8 cellular contexts compared by ENCODE assay signal in the genomic region with DNA sequence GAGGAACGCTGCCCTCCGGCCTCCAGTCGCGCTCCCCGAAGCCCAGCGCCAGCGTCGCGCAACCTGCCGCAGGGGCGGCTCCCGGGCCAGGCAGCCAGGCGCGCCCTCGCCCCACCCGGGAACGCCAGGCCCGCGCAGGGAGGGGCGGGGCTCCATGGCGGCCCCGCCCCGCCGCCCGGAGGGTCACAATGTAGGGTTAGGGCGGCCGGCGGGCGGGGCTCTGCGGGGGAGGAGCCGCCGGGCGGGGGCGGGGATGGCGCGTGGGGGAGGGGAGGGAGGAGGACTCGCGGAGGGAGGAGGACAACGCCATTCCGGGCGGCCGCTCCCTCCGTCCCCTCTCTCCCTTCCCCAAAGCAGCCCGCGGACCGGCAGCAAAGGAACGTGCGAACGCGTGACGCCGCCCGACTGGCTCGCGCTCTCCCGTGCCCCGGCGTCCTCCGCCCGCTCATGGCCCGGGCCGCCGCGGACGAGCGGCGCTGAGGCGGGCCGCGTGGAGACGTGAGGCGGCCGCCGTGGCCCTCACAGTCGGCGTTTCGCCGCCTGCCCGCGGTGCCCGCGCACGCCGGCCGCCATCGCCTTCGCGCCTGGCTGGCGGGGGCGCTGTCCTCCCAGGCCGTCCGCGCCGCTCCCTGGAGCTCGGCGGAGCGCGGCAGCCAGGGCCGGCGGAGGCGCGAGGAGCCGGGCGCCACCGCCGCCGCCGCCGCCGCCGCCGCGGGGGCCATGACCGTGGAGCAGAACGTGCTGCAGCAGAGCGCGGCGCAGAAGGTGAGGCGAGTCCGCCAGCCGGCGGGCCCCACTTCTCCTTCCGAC. TPM values are rescaled to one million over a fixed set of nuclear protein-coding genes. Genes with fewer than 3 reads are reported as not detected.
DNase-seq lines count a peak whose midpoint lies in the region; ATAC-seq and TF ChIP-seq lines count a peak whose summit lies in the region.

Gene USP25, plus strand, starts transcription at position 309 of the 810 bp plus-strand sequence. Its CDS starts 412 bp downstream, at position 721.

- H3K27me3 ChIP-seq in HAP-1 (ENCODE audit: low read depth) (no peaks in the 10 kb centered on the region), MM.1S (replicated peaks; ENCODE audit: insufficient read depth, low read length) (no peaks in the 10 kb centered on the region), SK-N-SH (ENCODE audit: insufficient read depth) (0 out of 2 replicates have a peak, but pooled peaks cover 4% of the 10 kb centered on the region)

- H3K9me2 ChIP-seq in MM.1S (replicated peaks; ENCODE audit: insufficient read depth, low read length) (no peaks in the 10 kb centered on the region), SK-N-SH (no peaks in the 10 kb centered on the region; the same call in 1 of the 2 replicates)

- TF ChIP-seq RAD21 in SK-N-SH (IDR thresholded peaks at IDR 0.05; ENCODE audit: low read length), result no peak; the same call in 1 of the 2 replicates

- H3K27me3 Mint-ChIP-seq in activated naive CD4-positive, alpha-beta T cell treated with anti-CD3 and anti-CD28 coated beads, Interleukin-2, amount 10 ng/mL, durations not matched to agents 7 days and 5 days, result peaks cover 25% of the 10 kb centered on the region

- peaks cover 32% of the 10 kb centered on the region for H3K4me1 Mint-ChIP-seq in activated naive CD4-positive, alpha-beta T cell treated with anti-CD3 and anti-CD28 coated beads, Interleukin-2, amount 10 ng/mL, durations not matched to agents 7 days and 5 days

- 0 out of 2 replicates have a peak, but pooled peaks cover 4% of the 10 kb centered on the region for H3F3A ChIP-seq in MM.1S (ENCODE audit: insufficient read depth, low read length)
- peaks cover 18% of the 10 kb centered on the region for H3F3A ChIP-seq in SK-N-SH (replicated peaks; ENCODE audit: insufficient read depth)

- H3K79me2 ChIP-seq in MM.1S (ENCODE audit: low read length), result peaks cover 43% of the 10 kb centered on the region
- peaks cover 30% of the 10 kb centered on the region for H3K79me2 ChIP-seq in SK-N-SH (ENCODE audit: insufficient read depth)

- WGBS in SK-N-SH (ENCODE audit: low lambda C conversion rate), result no CpG with 5 or more reads among the region's 123 CpGs

- peak within 1 kb of the TSS; percentile 66; the same call in 1 of the 2 replicates for H3K27ac ChIP-seq in MM.1S (ENCODE audit: low read length)
- peak within 1 kb of the TSS; percentile 14 to 76; a peak in 2 of 4 replicates for H3K27ac ChIP-seq in SK-N-SH (ENCODE audit: low read depth in 2 of 2, low read length in 1 of 2)
- peak within 1 kb of the TSS; percentile 76 for H3K27ac ChIP-seq in temporal lobe (ENCODE audit: low read depth, low read length)

- H3K4me3 ChIP-seq in HAP-1 (peak within 1 kb of the TSS; percentile 56), MM.1S (ENCODE audit: low read length) (peak within 1 kb of the TSS; percentile 93), SK-N-SH (ENCODE audit: low read depth in 2 of 2, low read length in 1 of 2) (peak within 1 kb of the TSS; percentile 78 to 84)

- CTCF ChIA-PET in SK-N-SH (lab: Yijun Ruan, JAX), result interaction anchor here (0.6 to 1.0 kb wide), 4 partner anchors 14 to 317 kb away, joined by 3 read pairs; no protein-coding TSS in a partner anchor
- CTCF ChIA-PET in activated naive CD4-positive, alpha-beta T cell treated with anti-CD3 and anti-CD28 coated beads, Interleukin-2, amount 10 ng/mL, durations not matched to agents 7 days and 5 days (lab: Charles Lee), result no interaction called here

- H2AFZ ChIP-seq in MM.1S (ENCODE audit: low read length) (peak within 1 kb of the TSS; percentile 81), SK-N-SH (ENCODE audit: low read depth) (peak within 1 kb of the TSS; percentile 86)

- H3K9me3 Mint-ChIP-seq in activated naive CD4-positive, alpha-beta T cell treated with anti-CD3 and anti-CD28 coated beads, Interleukin-2, amount 10 ng/mL, durations not matched to agents 7 days and 5 days, result no peaks in the 10 kb centered on the region

- no peaks in the 10 kb centered on the region for H4K20me1 ChIP-seq in MM.1S (ENCODE audit: insufficient read depth, low read length)
- H4K20me1 ChIP-seq in SK-N-SH (ENCODE audit: insufficient read depth), result no peaks in the 10 kb centered on the region; the same call in 1 of the 2 replicates

- H3K36me3 Mint-ChIP-seq in activated naive CD4-positive, alpha-beta T cell treated with anti-CD3 and anti-CD28 coated beads, Interleukin-2, amount 10 ng/mL, durations not matched to agents 7 days and 5 days, result peaks cover 2% of the 10 kb centered on the region

- H3K9ac ChIP-seq in MM.1S (ENCODE audit: low read length) (peak within 1 kb of the TSS; percentile 78), SK-N-SH (peak within 1 kb of the TSS; percentile 71)

- no peak for TF ChIP-seq EP300 in SK-N-SH (IDR thresholded peaks at IDR 0.05; ENCODE audit: borderline replicate concordance in 1 of 2, low read depth in 1 of 2, low read length in 1 of 2)

- H3K27ac Mint-ChIP-seq in activated naive CD4-positive, alpha-beta T cell treated with anti-CD3 and anti-CD28 coated beads, Interleukin-2, amount 10 ng/mL, durations not matched to agents 7 days and 5 days, result peak within 1 kb of the TSS; percentile 96

- DNase-seq in GF-D8 (lab: John Stamatoyannopoulos, UW) (peak; percentile 67), HAP-1 (ENCODE audit: low spot score in 2 of 2) (peak; percentile 74 to 91), MM.1S (peak; percentile 87), SK-N-SH (peak; percentile 96), globus pallidus (ENCODE audit: low spot score) (peak; percentile 92), omental fat pad (ENCODE audit: low spot score) (peak; percentile 67)
- peak; percentile 89 for DNase-seq in activated naive CD4-positive, alpha-beta T cell treated with anti-CD3 and anti-CD28 coated beads, Interleukin-2, amount 10 ng/mL, durations not matched to agents 7 days and 5 days

- H3K4me1 ChIP-seq in HAP-1 (0 out of 2 replicates have a peak, but pooled peaks cover 4% of the 10 kb centered on the region), MM.1S (ENCODE audit: low read length) (no peaks in the 10 kb centered on the region), SK-N-SH (ENCODE audit: control insufficient read depth in 1 of 2, insufficient read depth in 2 of 2, low read depth in 1 of 2, low read length in 1 of 2) (peaks cover 0 to 8% of the 10 kb centered on the region in 2 experiments; a peak in 3 of 4 replicates)

- peak within 1 kb of the TSS; percentile 76 for H3K4me2 ChIP-seq in MM.1S (ENCODE audit: low read depth, low read length)
- peak within 1 kb of the TSS; percentile 96 for H3K4me2 ChIP-seq in SK-N-SH

- peak within 1 kb of the TSS; percentile 89 for H3K4me3 Mint-ChIP-seq in activated naive CD4-positive, alpha-beta T cell treated with anti-CD3 and anti-CD28 coated beads, Interleukin-2, amount 10 ng/mL, durations not matched to agents 7 days and 5 days

- H3K9me3 ChIP-seq in HAP-1 (no peaks in the 10 kb centered on the region), MM.1S (replicated peaks; ENCODE audit: insufficient read depth, low read length) (no peaks in the 10 kb centered on the region), SK-N-SH (no peaks in the 10 kb centered on the region)

- peak; percentile 98 for ATAC-seq in omental fat pad (ENCODE audit: low FRiP score)

- TF ChIP-seq CTCF in MM.1S (IDR thresholded peaks at IDR 0.05; ENCODE audit: low read length) (no peak), SK-N-SH (IDR thresholded peaks at IDR 0.05) (no peak), omental fat pad (IDR thresholded peaks at IDR 0.05) (no peak)

- in situ Hi-C loops in HAP-1 (cut with MboI; ENCODE audit: low sequenced_read_pairs), result no loop called here

- H3K36me3 ChIP-seq in HAP-1 (replicated peaks) (no peaks in the 10 kb centered on the region), MM.1S (replicated peaks; ENCODE audit: insufficient read depth, low read length) (no peaks in the 10 kb centered on the region), SK-N-SH (replicated peaks in 1 of 2; ENCODE audit: control insufficient read depth in 1 of 2, insufficient read depth in 2 of 2, low read length in 1 of 2) (no peaks in the 10 kb centered on the region)

- POLR2A ChIA-PET in SK-N-SH (lab: Yijun Ruan, JAX), result no interaction called here

TF ChIP-seq in SK-N-SH, 30 proteins besides CTCF, POLR2A, EP300 and RAD21:
- peak; percentile 34 for TF ChIP-seq CHD2 (IDR thresholded peaks at IDR 0.05; ENCODE audit: low read length, partially characterized antibody)
- peak; percentile 49 for TF ChIP-seq NRF1 (IDR thresholded peaks at IDR 0.05; ENCODE audit: low read depth, low read length)
- TF ChIP-seq SMC3 (IDR thresholded peaks at IDR 0.05; ENCODE audit: low read depth, low read length), result no peak
- 0 out of 2 replicates have a peak, but pooled peaks have one; percentile 17 for TF ChIP-seq POLR2AphosphoS5 (IDR thresholded peaks at IDR 0.05; ENCODE audit: low read depth, low read length)

RNA-seq across cellular contexts. Expression of gene USP25, which starts in this region (rescaled TPM):
- polyA plus RNA-seq in SK-N-SH (2012; rRNA removed), result 4.3 and 4.6 TPM in 2 replicates
- 5.3 and 6.3 TPM in 2 replicates for polyA plus RNA-seq in SK-N-SH (2012; cell fraction: cytosol; rRNA removed)
- 4.3 and 7.6 TPM in 2 replicates for polyA plus RNA-seq in SK-N-SH (2012; cell fraction: nucleus; rRNA removed)
- total RNA-seq in omental fat pad (10 to 100 TPM; 46.5 to 63.8 (median 59.0) TPM), temporal lobe (59.7 TPM)

Comparison
In these comparisons a context has a peak if more than half of its experiments do, and no peak if none do; other contexts are left out.
1. Peak in every context shown above with its lines: DNase-seq, ATAC-seq, H3K4me3 ChIP-seq and H3K27ac ChIP-seq.